In the genomic region with DNA sequence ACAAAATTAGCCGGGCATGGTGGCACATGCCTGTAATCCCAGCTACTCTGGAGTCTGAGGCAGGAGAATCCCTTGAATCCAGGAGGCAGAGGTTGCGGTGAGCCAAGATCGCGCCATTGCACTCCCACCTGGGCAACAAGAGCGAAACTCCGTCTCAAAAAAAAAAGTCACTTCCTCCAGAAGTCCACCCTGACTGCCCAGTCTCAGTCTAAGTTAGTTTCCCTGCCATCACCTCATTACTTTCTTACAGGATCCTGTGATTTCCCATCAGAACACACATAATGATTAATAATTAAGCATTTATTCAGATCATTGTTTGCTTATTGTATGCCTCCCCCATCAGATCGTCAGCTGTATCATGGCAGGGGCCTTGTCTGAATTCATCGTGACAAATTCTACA, we compare ENCODE assay signal across 20 cellular contexts. TPM values are rescaled to one million over a fixed set of nuclear protein-coding genes. Genes with fewer than 3 reads are reported as not detected.
DNase-seq lines count a peak whose midpoint lies in the region; ATAC-seq and TF ChIP-seq lines count a peak whose summit lies in the region.
"Had no signal": no experiment of that assay in that cellular context is flagged by ENCODE, and none has a peak within 500 bp of the region (broad histone marks: within the 10 kb centered on the region; RNA-seq: fewer than 3 reads in every experiment).

No MANE protein-coding gene starts in this region.

- no TSS peak for BruUV-seq in IMR-90 (replicated peaks; lab: Mats Ljungman, UMichigan)

- in situ Hi-C loops in IMR-90 (cut with MboI; ENCODE audit: low sequenced_read_pairs) = no loop called here

- H3K4ac ChIP-seq in IMR-90 (ENCODE audit: low read depth, low read length) = no peak overlapping the region

- no peaks in the 10 kb centered on the region for H3K27me3 ChIP-seq in IMR-90 (ENCODE audit: control insufficient read depth, insufficient read depth, low read length)
- H3K27me3 ChIP-seq: BE2C; BLaER1 treated with 17β-estradiol and CSF1 and Interleukin-3, amounts not matched to agents 10 nM and 100 nM had no signal

- no peak overlapping the region for H3K4me3 ChIP-seq in IMR-90 (ENCODE audit: insufficient read depth, low read depth, low read length)
- H3K4me3 ChIP-seq: BLaER1 treated with 17β-estradiol and CSF1 and Interleukin-3, amounts not matched to agents 10 nM and 100 nM; GM23248 had no signal

- no peak overlapping the region for H3K56ac ChIP-seq in IMR-90 (ENCODE audit: extremely low read depth, insufficient read depth, low read length)

- dilution Hi-C loops in IMR-90 (cut with HindIII; ENCODE audit: low sequenced_read_pairs, unreplicated experiment) = no loop called here

- H2BK20ac ChIP-seq in IMR-90 (ENCODE audit: low read depth, low read length) = no peak overlapping the region

- no peak overlapping the region for H4K8ac ChIP-seq in IMR-90 (ENCODE audit: low read depth in 2 of 2, low read length in 2 of 2)

- no peak overlapping the region for H2BK5ac ChIP-seq in IMR-90 (ENCODE audit: low read depth, low read length, poor library complexity, severe bottlenecking)

- peaks cover 36% of the 10 kb centered on the region for H3K27me3 Mint-ChIP-seq in activated naive CD4-positive, alpha-beta T cell treated with anti-CD3 and anti-CD28 coated beads, Interleukin-2, amount 10 ng/mL, durations not matched to agents 7 days and 5 days
- H3K27me3 Mint-ChIP-seq in activated naive CD4-positive, alpha-beta T cell treated with anti-CD3 and anti-CD28 coated beads for 36 hours (ENCODE audit: low read depth) = no peaks in the 10 kb centered on the region
- peaks cover 26% of the 10 kb centered on the region for H3K27me3 Mint-ChIP-seq in endothelial cell (ENCODE audit: unreplicated experiment)
- H3K27me3 Mint-ChIP-seq: CD4-positive, alpha-beta T cell had no signal

- no peak overlapping the region for H3K18ac ChIP-seq in IMR-90 (ENCODE audit: low read depth, low read length)

- H3K4me1 ChIP-seq in IMR-90 (ENCODE audit: control insufficient read depth, insufficient read depth, low read length) = peaks cover 25% of the 10 kb centered on the region

- H2AK5ac ChIP-seq in IMR-90 (ENCODE audit: low read depth, low read length) = peak overlapping the region; percentile 73

- no peaks in the 10 kb centered on the region for H3K9me3 ChIP-seq in IMR-90 (ENCODE audit: control insufficient read depth, insufficient read depth, low read length)
- H3K9me3 ChIP-seq: BE2C; BLaER1 treated with 17β-estradiol and CSF1 and Interleukin-3, amounts not matched to agents 10 nM and 100 nM had no signal

- no peak overlapping the region for H4K5ac ChIP-seq in IMR-90 (ENCODE audit: low read depth, low read length)

- intact Hi-C loops in activated naive CD4-positive, alpha-beta T cell treated with anti-CD3 and anti-CD28 coated beads for 36 hours (cut with micrococcal nuclease) = no loop called here
- intact Hi-C loops in IMR-90 (cut with micrococcal nuclease) = no loop called here

- no peak overlapping the region for H3K4me3 Mint-ChIP-seq in activated naive CD4-positive, alpha-beta T cell treated with anti-CD3 and anti-CD28 coated beads, Interleukin-2, amount 10 ng/mL, durations not matched to agents 7 days and 5 days
- H3K4me3 Mint-ChIP-seq in activated naive CD4-positive, alpha-beta T cell treated with anti-CD3 and anti-CD28 coated beads for 36 hours = no peak overlapping the region
- H3K4me3 Mint-ChIP-seq in endothelial cell (ENCODE audit: unreplicated experiment) = no peak overlapping the region
- H3K4me3 Mint-ChIP-seq: CD4-positive, alpha-beta T cell; CD8-positive, alpha-beta memory T cell had no signal

- H3K36me3 ChIP-seq in IMR-90 (ENCODE audit: control insufficient read depth, insufficient read depth, low read length) = no peaks in the 10 kb centered on the region
- H3K36me3 ChIP-seq: BE2C; BLaER1 treated with 17β-estradiol and CSF1 and Interleukin-3, amounts not matched to agents 10 nM and 100 nM had no signal

- H3K23ac ChIP-seq in IMR-90 (ENCODE audit: low read depth, low read length) = no peak overlapping the region

- TF ChIP-seq POLR2A in IMR-90 (IDR thresholded peaks at IDR 0.05; ENCODE audit: low read depth, low read length) = no peak

- H3K9me1 ChIP-seq in IMR-90 (ENCODE audit: insufficient read depth, low read length) = peaks cover 34% of the 10 kb centered on the region

- no peaks in the 10 kb centered on the region for H3K36me3 Mint-ChIP-seq in activated naive CD4-positive, alpha-beta T cell treated with anti-CD3 and anti-CD28 coated beads, Interleukin-2, amount 10 ng/mL, durations not matched to agents 7 days and 5 days
- no peaks in the 10 kb centered on the region for H3K36me3 Mint-ChIP-seq in activated naive CD4-positive, alpha-beta T cell treated with anti-CD3 and anti-CD28 coated beads for 36 hours (ENCODE audit: low read depth)
- peaks cover 4% of the 10 kb centered on the region for H3K36me3 Mint-ChIP-seq in endothelial cell (ENCODE audit: low read depth, unreplicated experiment)
- H3K36me3 Mint-ChIP-seq: CD8-positive, alpha-beta memory T cell had no signal

- no peak overlapping the region for H2AFZ ChIP-seq in IMR-90 (replicated peaks; ENCODE audit: low read length, poor library complexity)
- H2AFZ ChIP-seq: GM23248 had no signal

- H2BK15ac ChIP-seq in IMR-90 (ENCODE audit: low read depth, low read length) = no peak overlapping the region

- CTCF ChIA-PET in activated naive CD4-positive, alpha-beta T cell treated with anti-CD3 and anti-CD28 coated beads, Interleukin-2, amount 10 ng/mL, durations not matched to agents 7 days and 5 days (lab: Charles Lee) = no interaction called here
- CTCF ChIA-PET in activated naive CD4-positive, alpha-beta T cell treated with anti-CD3 and anti-CD28 coated beads for 36 hours (lab: Charles Lee) = no interaction called here
- CTCF ChIA-PET in IMR-90 (lab: Yijun Ruan, JAX) (no interaction called here), RWPE1 (lab: Yijun Ruan, JAX) (no interaction called here)

- no peak overlapping the region for H2AK9ac ChIP-seq in IMR-90 (replicated peaks; ENCODE audit: low read depth, low read length, poor library complexity)

- no peak for TF ChIP-seq CTCF in IMR-90 (conservative IDR thresholded peaks at IDR 0.05; ENCODE audit: low read depth, low read length)
- no peak for TF ChIP-seq CTCF in RWPE1 (conservative IDR thresholded peaks at IDR 0.05; ENCODE audit: low read depth)
- TF ChIP-seq CTCF in endothelial cell (IDR thresholded peaks at IDR 0.05; ENCODE audit: unreplicated experiment) = no peak

- H3K79me1 ChIP-seq in IMR-90 (ENCODE audit: low read depth in 1 of 2, low read length in 2 of 2) = peaks cover 0 to 15% of the 10 kb centered on the region in 2 experiments; a peak in 2 of 4 replicates

- ATAC-seq in IMR-90 (ENCODE audit: low read depth) = no peak

- no peak overlapping the region for H3K27ac ChIP-seq in IMR-90 (ENCODE audit: insufficient read depth, low read length)
- peak overlapping the region; percentile 27; the same call in 1 of the 2 replicates for H3K27ac ChIP-seq in RWPE1
- H3K27ac ChIP-seq: 22Rv1; BLaER1 treated with 17β-estradiol and CSF1 and Interleukin-3, amounts not matched to agents 10 nM and 100 nM; GM23248 had no signal

- POLR2A ChIA-PET in IMR-90 (lab: Charles Lee; ENCODE audit: unreplicated experiment) = no interaction called here
- POLR2A ChIA-PET in RWPE1 (lab: Yijun Ruan, JAX; ENCODE audit: low non-redundant PET) = no interaction called here

- peaks cover 13% of the 10 kb centered on the region for H3K4me1 Mint-ChIP-seq in activated naive CD4-positive, alpha-beta T cell treated with anti-CD3 and anti-CD28 coated beads, Interleukin-2, amount 10 ng/mL, durations not matched to agents 7 days and 5 days
- peaks cover 9% of the 10 kb centered on the region for H3K4me1 Mint-ChIP-seq in activated naive CD4-positive, alpha-beta T cell treated with anti-CD3 and anti-CD28 coated beads for 36 hours (ENCODE audit: low read depth)
- peaks cover 22% of the 10 kb centered on the region for H3K4me1 Mint-ChIP-seq in endothelial cell (ENCODE audit: unreplicated experiment)
- H3K4me1 Mint-ChIP-seq: CD8-positive, alpha-beta memory T cell had no signal

- TF ChIP-seq RAD21 in IMR-90 (IDR thresholded peaks at IDR 0.05; ENCODE audit: low read length) = no peak

- no peak overlapping the region for H3K9ac ChIP-seq in IMR-90 (ENCODE audit: low read depth, low read length)
- H3K9ac ChIP-seq: BLaER1 treated with 17β-estradiol and CSF1 and Interleukin-3, amounts not matched to agents 10 nM and 100 nM; GM23248 had no signal

- H3K4me2 ChIP-seq in IMR-90 (ENCODE audit: low read depth, low read length) = no peak overlapping the region
- H3K4me2 ChIP-seq: BLaER1 treated with 17β-estradiol and CSF1 and Interleukin-3, amounts not matched to agents 10 nM and 100 nM had no signal

- H4K91ac ChIP-seq in IMR-90 (ENCODE audit: insufficient read depth, low read depth, low read length) = no peak overlapping the region; the same call in 1 of the 2 replicates

- DNase-seq in activated naive CD4-positive, alpha-beta T cell treated with anti-CD3 and anti-CD28 coated beads, Interleukin-2, amount 10 ng/mL, durations not matched to agents 7 days and 5 days = peak; percentile 10
- DNase-seq in activated naive CD4-positive, alpha-beta T cell treated with anti-CD3 and anti-CD28 coated beads for 36 hours = no peak
- no peak for DNase-seq in IMR-90
- no peak for DNase-seq in RWPE1 (ENCODE audit: low spot score)
- DNase-seq in endothelial cell (ENCODE audit: low spot score) = no peak
- no peak for DNase-seq in NCI-H146 (lab: John Stamatoyannopoulos, UW)
- DNase-seq in cerebellum (ENCODE audit: low spot score) = no peak
- DNase-seq in activated CD4-positive, alpha-beta T cell treated with anti-CD3 and anti-CD28 coated beads, Interleukin-2, amount 50 U/mL, for 48 hours = no peak
- DNase-seq: ACHN; AML-193; BE2C; CD4-positive, alpha-beta T cell; CD8-positive, alpha-beta memory T cell; DND-41; GM23248; H7; HCEC 1CT had no signal

- WGBS in IMR-90 (ENCODE audit: extremely low coverage in 2 of 2, insufficient read length in 1 of 2), 2 experiments = no CpG with 5 or more reads among the region's 8 CpGs

- H2BK120ac ChIP-seq in IMR-90 (ENCODE audit: low read depth, low read length) = no peak overlapping the region

- H4K20me1 ChIP-seq in IMR-90 (ENCODE audit: insufficient read depth, low read length) = no peaks in the 10 kb centered on the region
- H4K20me1 ChIP-seq: BLaER1 treated with 17β-estradiol and CSF1 and Interleukin-3, amounts not matched to agents 10 nM and 100 nM had no signal

- no peaks in the 10 kb centered on the region for H3K9me3 Mint-ChIP-seq in activated naive CD4-positive, alpha-beta T cell treated with anti-CD3 and anti-CD28 coated beads, Interleukin-2, amount 10 ng/mL, durations not matched to agents 7 days and 5 days
- no peaks in the 10 kb centered on the region for H3K9me3 Mint-ChIP-seq in activated naive CD4-positive, alpha-beta T cell treated with anti-CD3 and anti-CD28 coated beads for 36 hours
- no peaks in the 10 kb centered on the region for H3K9me3 Mint-ChIP-seq in endothelial cell (ENCODE audit: unreplicated experiment)
- H3K9me3 Mint-ChIP-seq: CD14-positive monocyte; CD4-positive, alpha-beta T cell; CD8-positive, alpha-beta memory T cell had no signal

- no peak overlapping the region for H3K14ac ChIP-seq in IMR-90 (replicated peaks; ENCODE audit: low read depth, low read length)

- no peak overlapping the region for H3K27ac Mint-ChIP-seq in activated naive CD4-positive, alpha-beta T cell treated with anti-CD3 and anti-CD28 coated beads, Interleukin-2, amount 10 ng/mL, durations not matched to agents 7 days and 5 days
- no peak overlapping the region for H3K27ac Mint-ChIP-seq in activated naive CD4-positive, alpha-beta T cell treated with anti-CD3 and anti-CD28 coated beads for 36 hours
- H3K27ac Mint-ChIP-seq in endothelial cell (ENCODE audit: unreplicated experiment) = peak overlapping the region; percentile 20
- H3K27ac Mint-ChIP-seq: CD4-positive, alpha-beta T cell; CD8-positive, alpha-beta memory T cell had no signal

RNA-seq across cellular contexts. Expression of gene ABCC3, which starts 31.6 kb away (rescaled TPM):
- not detected for total RNA-seq in activated naive CD4-positive, alpha-beta T cell treated with anti-CD3 and anti-CD28 coated beads for 36 hours
- 2.2 and 3.2 TPM in 2 replicates for total RNA-seq in IMR-90 (2012; rRNA removed)
- polyA plus RNA-seq in IMR-90 (2012; rRNA removed) = 6.0 and 6.6 TPM in 2 replicates
- 1.7 and 5.8 TPM in 2 replicates for polyA plus RNA-seq in IMR-90 (2012; cell fraction: cytosol; rRNA removed)
- 61.3 and 69.4 TPM in 2 replicates for polyA plus RNA-seq in IMR-90 (2012; cell fraction: nucleus; rRNA removed; ENCODE audit: low replicate concordance)
- total RNA-seq in endothelial cell (ENCODE audit: unreplicated experiment) = 0.67 TPM
- 0.82 TPM for total RNA-seq in cerebellum
- polyA plus RNA-seq: CD8-positive, alpha-beta memory T cell had no signal

RNA-seq across cellular contexts. Expression of gene ANKRD40, which starts 41.4 kb away (rescaled TPM):
- 10 to 100 TPM; 25.7 to 26.5 TPM for total RNA-seq in activated naive CD4-positive, alpha-beta T cell treated with anti-CD3 and anti-CD28 coated beads for 36 hours
- 35.8 and 38.9 TPM in 2 replicates for total RNA-seq in IMR-90 (2012; rRNA removed)
- polyA plus RNA-seq in IMR-90 (2012; rRNA removed) = 23.4 and 23.5 TPM in 2 replicates
- 6.0 and 8.0 TPM in 2 replicates for polyA plus RNA-seq in IMR-90 (2012; cell fraction: cytosol; rRNA removed)
- polyA plus RNA-seq in IMR-90 (2012; cell fraction: nucleus; rRNA removed; ENCODE audit: low replicate concordance) = 6.2 and 29.6 TPM in 2 replicates
- total RNA-seq in endothelial cell (ENCODE audit: unreplicated experiment) = 37.3 TPM
- 22.2 TPM for total RNA-seq in cerebellum

RNA-seq across cellular contexts. Expression of gene LUC7L3, which starts 53.1 kb away (rescaled TPM):
- 100 to 1,000 TPM; 120 to 136 TPM for total RNA-seq in activated naive CD4-positive, alpha-beta T cell treated with anti-CD3 and anti-CD28 coated beads for 36 hours
- 17.7 and 20.0 TPM in 2 replicates for total RNA-seq in IMR-90 (2012; rRNA removed)
- 44.7 and 47.5 TPM in 2 replicates for polyA plus RNA-seq in IMR-90 (2012; rRNA removed)
- polyA plus RNA-seq in IMR-90 (2012; cell fraction: cytosol; rRNA removed) = 27.5 and 27.7 TPM in 2 replicates
- polyA plus RNA-seq in IMR-90 (2012; cell fraction: nucleus; rRNA removed; ENCODE audit: low replicate concordance) = 183 and 387 TPM in 2 replicates
- 94.1 TPM for total RNA-seq in endothelial cell (ENCODE audit: unreplicated experiment)
- 133 TPM for total RNA-seq in cerebellum
